Comparison of ENCODE assay signal across 9 cellular contexts in genomic region chr15:71781179-71781964, GRCh38. TPM values are rescaled to one million over a fixed set of nuclear protein-coding genes. Genes with fewer than 3 reads are reported as not detected.
DNase-seq lines count a peak whose midpoint lies in the region; ATAC-seq, FAIRE-seq and TF ChIP-seq lines count a peak whose summit lies in the region.
"Had no signal": no experiment of that assay in that cellular context is flagged by ENCODE, and none has a peak within 500 bp of the region (broad histone marks: within the 10 kb centered on the region; RNA-seq: fewer than 3 reads in every experiment).

No MANE protein-coding gene starts in this region.

- no peak overlapping the region for H2AFZ ChIP-seq in HepG2 (ENCODE audit: low read length)

- H3K9me3 Mint-ChIP-seq in Calu3 (ENCODE audit: low read depth, unreplicated experiment) (no peaks in the 10 kb centered on the region), CD14-positive monocyte (no peaks in the 10 kb centered on the region)
- H3K9me3 Mint-ChIP-seq: activated T-helper 1 cell treated with anti-CD3 and anti-CD28 coated beads, Interleukin-12 subunit alpha, Interleukin-12 subunit beta, Interleukin-2, Interleukin-4 antibody, amounts not matched to agents 30 ng/mL and 10 ng/mL and 1 ng/mL, durations not matched to agents 14 hours and 24 hours and 36 hours had no signal

- POLR2A ChIA-PET in HepG2 (lab: Yijun Ruan, JAX), result no interaction called here

- H4K20me1 ChIP-seq in HepG2 (ENCODE audit: insufficient read depth, low read length), result no peaks in the 10 kb centered on the region

- FAIRE-seq in HepG2 (lab: Jason Lieb, UNC), result no peak

- TF ChIP-seq POLR2A in HepG2 (IDR thresholded peaks at IDR 0.05; ENCODE audit: insufficient read depth in 1 of 2, low read depth in 2 of 2, low read length in 2 of 2), result no peak

- no peaks in the 10 kb centered on the region for H3K9me3 ChIP-seq in HepG2 (ENCODE audit: low read length)

- DNase-seq in Calu3, result no peak
- DNase-seq in LHCN-M2 (ENCODE audit: low read depth), result peak; percentile 72
- DNase-seq in fibroblast of the aortic adventitia (ENCODE audit: low read depth), result peak; percentile 38
- no peak for DNase-seq in stimulated activated CD4-positive, alpha-beta T cell treated with anti-CD3 and anti-CD28 coated beads, Interleukin-2, amount 100 ng/mL, for 24 hours
- DNase-seq in HepG2 (ENCODE audit: low spot score), result no peak
- no peak for DNase-seq in CD14-positive monocyte (ENCODE audit: low spot score)

- in situ Hi-C loops in HepG2 (cut with HindIII; ENCODE audit: extremely low pct_ligation_motif_present, low pct_unique_long_range_greater_than_20kb), result no loop called here

- no peak for TF ChIP-seq RAD21 in HepG2 (CRISPR knock-in tag; IDR thresholded peaks at IDR 0.05)

- TF ChIP-seq EP300 in HepG2 (IDR thresholded peaks at IDR 0.05; ENCODE audit: low read depth in 2 of 2, low read length in 2 of 2) (no peak), HepG2 (CRISPR knock-in tag; IDR thresholded peaks at IDR 0.05; ENCODE audit: borderline replicate concordance) (no peak)

- no peak overlapping the region for H3K27ac ChIP-seq in HepG2 (ENCODE audit: extremely low read length, insufficient read depth, low read length)

- no TSS peak for BruUV-seq in Calu3 (replicated peaks; lab: Mats Ljungman, UMichigan)
- no TSS peak for BruUV-seq in HepG2 (replicated peaks; lab: Mats Ljungman, UMichigan)

- H3K36me3 Mint-ChIP-seq in Calu3 (ENCODE audit: insufficient read depth, unreplicated experiment), result peaks cover 7% of the 10 kb centered on the region
- H3K36me3 Mint-ChIP-seq in CD14-positive monocyte, result no peaks in the 10 kb centered on the region

- H3K9ac ChIP-seq in HepG2 (ENCODE audit: insufficient read depth, low read depth, low read length), result no peak overlapping the region

- TF ChIP-seq CTCF in Calu3 (IDR thresholded peaks at IDR 0.05; ENCODE audit: unreplicated experiment) (no peak), fibroblast of the aortic adventitia (IDR thresholded peaks at IDR 0.05; ENCODE audit: insufficient read depth, low read length) (no peak), HepG2 (CRISPR knock-in tag; IDR thresholded peaks at IDR 0.05) (no peak), CD14-positive monocyte (IDR thresholded peaks at IDR 0.05) (no peak)

- peaks cover 5 to 23% of the 10 kb centered on the region in 2 experiments; a peak in 3 of 5 replicates for H3K27me3 ChIP-seq in HepG2 (ENCODE audit: control insufficient read depth in 1 of 2, insufficient read depth in 2 of 2, low read length in 2 of 2)

- H3K36me3 ChIP-seq in HepG2 (replicated peaks in 1 of 2; ENCODE audit: control insufficient read depth in 1 of 2, insufficient read depth in 2 of 2, low read length in 2 of 2), result no peaks in the 10 kb centered on the region

- intact Hi-C loops in Calu3 (cut with micrococcal nuclease; ENCODE audit: unreplicated experiment) (no loop called here), HepG2 (cut with micrococcal nuclease; ENCODE audit: unreplicated experiment) (no loop called here), CD14-positive monocyte (cut with micrococcal nuclease) (loop anchor here (2.0 to 5.0 kb wide), 2 partner anchors 375 to 376 kb away; no protein-coding TSS in a partner anchor)

- ATAC-seq in GM19395 (IDR thresholded peaks at IDR 0.05; ENCODE audit: unreplicated experiment), result peak; percentile 51
- ATAC-seq in GM19324 (IDR thresholded peaks at IDR 0.05; ENCODE audit: low FRiP score, unreplicated experiment), result no peak
- no peak for ATAC-seq in HepG2

- no peak overlapping the region for H3K4me2 ChIP-seq in HepG2 (ENCODE audit: low read depth, low read length)

- no peaks in the 10 kb centered on the region for H3K27me3 Mint-ChIP-seq in Calu3 (ENCODE audit: unreplicated experiment)
- peaks cover 3 to 6% (median 4%) of the 10 kb centered on the region in 3 donors for H3K27me3 Mint-ChIP-seq in CD14-positive monocyte (ENCODE audit: low read depth in 3 of 3)

- H3K4me3 Mint-ChIP-seq in Calu3 (ENCODE audit: low read depth, unreplicated experiment) (no peak overlapping the region), CD14-positive monocyte (no peak overlapping the region)
- H3K4me3 Mint-ChIP-seq: activated T-helper 1 cell treated with anti-CD3 and anti-CD28 coated beads, Interleukin-12 subunit alpha, Interleukin-12 subunit beta, Interleukin-2, Interleukin-4 antibody, amounts not matched to agents 30 ng/mL and 10 ng/mL and 1 ng/mL, durations not matched to agents 14 hours and 24 hours and 36 hours had no signal

- 9% methylated on average over 8 of the region's 9 CpGs for WGBS in HepG2 (ENCODE audit: low lambda C conversion rate)

- H3K4me1 Mint-ChIP-seq in Calu3 (ENCODE audit: low read depth, unreplicated experiment), result peaks cover 55% of the 10 kb centered on the region
- peaks cover 8% of the 10 kb centered on the region for H3K4me1 Mint-ChIP-seq in CD14-positive monocyte

- H3K4me3 ChIP-seq in fibroblast of the aortic adventitia (ENCODE audit: low read depth, low read length) (no peak overlapping the region), HepG2 (replicated peaks in 1 of 3; ENCODE audit: insufficient read depth in 1 of 3, low read depth in 2 of 3, low read length in 3 of 3) (no peak overlapping the region)

- H3K27ac Mint-ChIP-seq in Calu3 (ENCODE audit: unreplicated experiment) (peak overlapping the region; percentile 78), CD14-positive monocyte (no peak overlapping the region)
- H3K27ac Mint-ChIP-seq: activated T-helper 1 cell treated with anti-CD3 and anti-CD28 coated beads, Interleukin-12 subunit alpha, Interleukin-12 subunit beta, Interleukin-2, Interleukin-4 antibody, amounts not matched to agents 30 ng/mL and 10 ng/mL and 1 ng/mL, durations not matched to agents 14 hours and 24 hours and 36 hours had no signal

- CTCF ChIA-PET in Calu3 (lab: Charles Lee) (interaction anchor here (1.1 to 2.4 kb wide), 5 partner anchors 9 to 29 kb away, joined by 5 to 18 read pairs (median 10); no protein-coding TSS in a partner anchor), HepG2 (lab: Yijun Ruan, JAX; ENCODE audit: low intra/inter-chr PET ratio, low total read pairs) (interaction anchor here (2.0 kb wide), 1 partner anchor 37 kb away, joined by 7 read pairs; no protein-coding TSS in a partner anchor)

- no peaks in the 10 kb centered on the region for H3K4me1 ChIP-seq in HepG2 (ENCODE audit: insufficient read depth, low read length)

- H3K79me2 ChIP-seq in HepG2 (ENCODE audit: insufficient read depth, low read length), result no peaks in the 10 kb centered on the region

TF ChIP-seq in HepG2, 621 proteins besides CTCF, POLR2A, EP300 and RAD21 (continues in another document):
- no peak for TF ChIP-seq FLYWCH1 (CRISPR knock-in tag; IDR thresholded peaks at IDR 0.05)
- no peak for TF ChIP-seq HOXA7 (CRISPR knock-in tag; IDR thresholded peaks at IDR 0.05)
- TF ChIP-seq ZNF354B (CRISPR knock-in tag; IDR thresholded peaks at IDR 0.05), result no peak
- no peak for TF ChIP-seq TEAD3 (CRISPR knock-in tag; optimal IDR thresholded peaks at IDR 0.05; ENCODE audit: borderline replicate concordance)
- TF ChIP-seq ZNF652 (CRISPR knock-in tag; IDR thresholded peaks at IDR 0.05; ENCODE audit: borderline replicate concordance, low read depth), result no peak
- no peak for TF ChIP-seq ZSCAN20 (CRISPR knock-in tag; IDR thresholded peaks at IDR 0.05; ENCODE audit: borderline replicate concordance)
- no peak for TF ChIP-seq ZNF567 (CRISPR knock-in tag; IDR thresholded peaks at IDR 0.05; ENCODE audit: borderline replicate concordance)
- TF ChIP-seq ZNF33A (CRISPR knock-in tag; IDR thresholded peaks at IDR 0.05; ENCODE audit: borderline replicate concordance), result no peak
- TF ChIP-seq, protein P1, sequence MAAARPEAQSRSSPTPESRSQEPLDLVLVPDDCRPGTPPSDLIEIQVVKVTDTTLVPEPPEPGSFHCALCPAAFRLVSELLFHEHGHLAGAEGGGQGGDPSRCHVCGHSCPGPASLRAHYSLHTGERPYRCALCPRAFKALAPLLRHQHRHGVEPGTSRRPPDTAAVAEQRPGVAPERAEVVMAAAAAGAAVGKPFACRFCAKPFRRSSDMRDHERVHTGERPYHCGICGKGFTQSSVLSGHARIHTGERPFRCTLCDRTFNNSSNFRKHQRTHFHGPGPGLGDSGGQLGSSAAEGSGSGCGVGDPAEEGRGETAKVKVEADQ (CRISPR knock-in tag; IDR thresholded peaks at IDR 0.05; ENCODE audit: borderline replicate concordance), result no peak
- TF ChIP-seq ELF1 (CRISPR knock-in tag; IDR thresholded peaks at IDR 0.05), result no peak

RNA-seq across cellular contexts. Expression of gene NR2E3, which starts 29.0 kb away (rescaled TPM):
- 0.49 and 0.83 TPM in 2 replicates for total RNA-seq in Calu3 (2022)
- total RNA-seq in LHCN-M2 (2014; rRNA removed), result 0.06 TPM in 1 of 2 replicates, not detected in the other
- polyA plus RNA-seq in LHCN-M2 (2012), result not detected
- total RNA-seq in fibroblast of the aortic adventitia (ENCODE audit: low replicate concordance), result 0.33 and 0.63 TPM in 2 replicates
- not detected in 2 replicates for total RNA-seq in HepG2 (2016; rRNA removed; fragmentation: Illumina TruSeq; extraction: Trizol)
- total RNA-seq in HepG2 (2016; cell fraction: cytosol; rRNA removed; fragmentation: Illumina TruSeq; extraction: Trizol; ENCODE audit: low read depth), result not detected in 2 replicates
- total RNA-seq in HepG2 (2016; cell fraction: insoluble cytoplasmic fraction; rRNA removed; fragmentation: Illumina TruSeq; extraction: Trizol), result not detected in 2 replicates
- not detected in 2 replicates for total RNA-seq in HepG2 (2016; cell fraction: membrane; rRNA removed; fragmentation: Illumina TruSeq; extraction: Trizol)
- total RNA-seq in HepG2 (2016; cell fraction: nucleus; rRNA removed; fragmentation: Illumina TruSeq; extraction: Trizol), result not detected in 2 replicates
- not detected in 2 replicates for polyA plus RNA-seq in HepG2 (2011; rRNA removed)
- polyA plus RNA-seq in HepG2 (2011; cell fraction: cytosol; rRNA removed), result not detected in 2 replicates
- polyA plus RNA-seq in HepG2 (2011; cell fraction: nucleus; rRNA removed), result not detected in 2 replicates
- polyA plus RNA-seq in HepG2 (2012), result not detected in 2 replicates
- not detected in 2 replicates for polyA plus RNA-seq in HepG2 (2016; cell fraction: cytosol; fragmentation: Illumina TruSeq; extraction: Trizol; ENCODE audit: low read depth)
- not detected in 2 replicates for polyA plus RNA-seq in HepG2 (2016; cell fraction: insoluble cytoplasmic fraction; fragmentation: Illumina TruSeq; extraction: Trizol; ENCODE audit: low read depth)
- not detected in 2 replicates for polyA plus RNA-seq in HepG2 (2016; cell fraction: membrane; fragmentation: Illumina TruSeq; extraction: Trizol; ENCODE audit: low read depth)
- not detected in 2 replicates for polyA plus RNA-seq in HepG2 (2016; cell fraction: nucleus; fragmentation: Illumina TruSeq; extraction: Trizol; ENCODE audit: insufficient read depth, low read depth)
- 0.35 TPM in 1 of 2 replicates, not detected in the other for polyA minus RNA-seq in HepG2 (2011; rRNA and poly(A)+ RNA removed; ENCODE audit: low replicate concordance)
- not detected in 2 replicates for polyA minus RNA-seq in HepG2 (2011; cell fraction: cytosol; rRNA and poly(A)+ RNA removed)
- not detected in 2 replicates for polyA minus RNA-seq in HepG2 (2011; cell fraction: nucleus; rRNA and poly(A)+ RNA removed)
- polyA plus RNA-seq in CD14-positive monocyte, result not detected
- total RNA-seq: activated T-helper 1 cell treated with anti-CD3 and anti-CD28 coated beads, Interleukin-12 subunit alpha, Interleukin-12 subunit beta, Interleukin-2, Interleukin-4 antibody, amounts not matched to agents 30 ng/mL and 10 ng/mL and 1 ng/mL, durations not matched to agents 14 hours and 24 hours and 36 hours had no signal

Comparison
In these comparisons a context has a peak if more than half of its experiments do, and no peak if none do; other contexts are left out.
1. DNase-seq: peak in LHCN-M2 (single experiment) and fibroblast of the aortic adventitia (single experiment); none in Calu3 (single experiment), stimulated activated CD4-positive, alpha-beta T cell treated with anti-CD3 and anti-CD28 coated beads, Interleukin-2, amount 100 ng/mL, for 24 hours (0 of 2), HepG2 (single experiment) and CD14-positive monocyte (single experiment).
2. intact Hi-C loops: an anchor here in CD14-positive monocyte (2.0 to 5.0 kb wide); none called in Calu3 and HepG2.